In the genomic region with DNA sequence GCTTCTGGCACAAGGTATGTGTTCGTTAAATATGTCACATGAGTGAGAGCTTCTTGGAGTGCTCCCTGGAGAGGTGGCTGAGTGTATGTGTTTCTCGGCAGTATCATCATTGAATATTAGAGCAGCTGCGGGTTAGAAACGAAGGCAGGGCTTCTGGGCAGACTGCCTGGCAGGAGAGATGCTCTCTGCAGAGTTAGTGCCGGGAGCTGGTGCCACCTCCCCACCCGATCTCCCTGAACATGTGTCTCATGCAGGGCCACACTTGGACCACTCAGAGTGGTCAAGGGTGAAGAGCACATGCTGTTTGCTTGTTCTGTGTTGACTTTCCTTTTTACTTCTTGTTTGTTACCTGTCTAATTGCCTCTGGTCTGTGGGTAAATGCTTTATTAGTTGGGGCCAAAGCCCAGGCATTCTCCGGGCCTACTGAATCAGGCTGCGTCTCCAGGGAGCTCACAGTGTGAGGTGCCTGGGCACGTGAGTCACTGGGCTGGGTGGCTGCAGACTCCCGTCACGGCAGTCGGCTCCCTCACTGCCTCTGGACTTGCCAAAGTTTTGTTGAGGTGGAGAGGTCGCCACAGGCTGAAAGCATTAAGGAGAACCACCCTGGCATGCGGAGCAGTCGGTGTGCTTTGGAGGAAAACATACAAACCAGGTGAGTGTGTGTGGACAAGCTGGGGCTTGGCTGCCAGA, we compare ENCODE assay signal across 15 cellular contexts.
DNase-seq lines count a peak whose midpoint lies in the region; ATAC-seq and TF ChIP-seq lines count a peak whose summit lies in the region.
"Had no signal": no experiment of that assay in that cellular context is flagged by ENCODE, and none has a peak within 500 bp of the region (broad histone marks: within the 10 kb centered on the region; RNA-seq: fewer than 3 reads in every experiment).

No MANE protein-coding gene starts in this region.

- 79% methylated on average over 15 of the region's 15 CpGs for WGBS in hepatocyte (ENCODE audit: low lambda C conversion rate, missing lambda C conversion rate)
- 13 to 24% methylated on average over 15 of the region's 15 CpGs for WGBS in aorta, 2 donors

- in situ Hi-C loops in astrocyte of the spinal cord (cut with HindIII; ENCODE audit: low sequenced_read_pairs) = no loop called here

- peaks cover 0 to 6% (median 3%) of the 10 kb centered on the region in 7 donors for H3K9me3 Mint-ChIP-seq in CD14-positive monocyte
- H3K9me3 Mint-ChIP-seq: activated CD4-positive, alpha-beta T cell treated with anti-CD3 and anti-CD28 coated beads, Interleukin-2, amount 10 ng/mL, durations not matched to agents 7 days and 5 days; activated naive CD4-positive, alpha-beta T cell treated with anti-CD3 and anti-CD28 coated beads, Interleukin-2, amount 10 ng/mL, durations not matched to agents 7 days and 5 days had no signal

- no peak overlapping the region for H2AFZ ChIP-seq in hepatocyte

- H3K27ac ChIP-seq in hepatocyte (peak overlapping the region; percentile 25), aorta (ENCODE audit: low read depth in 1 of 2, low read length in 2 of 2) (peak overlapping the region; percentile 23 to 80)
- H3K27ac ChIP-seq: A549, SK-N-MC had no signal

- no peak overlapping the region for H3K4me3 ChIP-seq in astrocyte of the spinal cord (ENCODE audit: low read depth, low read length)
- no peak overlapping the region for H3K4me3 ChIP-seq in hepatocyte
- no peak overlapping the region for H3K4me3 ChIP-seq in aorta (ENCODE audit: low read length in 2 of 2)
- H3K4me3 ChIP-seq: A549, SK-N-MC, skin epidermis had no signal

- H3K4me2 ChIP-seq in hepatocyte = no peak overlapping the region
- H3K4me2 ChIP-seq: A549 had no signal

- H3K4me1 Mint-ChIP-seq in CD14-positive monocyte = no peaks in the 10 kb centered on the region
- H3K4me1 Mint-ChIP-seq: activated CD4-positive, alpha-beta T cell treated with anti-CD3 and anti-CD28 coated beads, Interleukin-2, amount 10 ng/mL, durations not matched to agents 7 days and 5 days; activated naive CD4-positive, alpha-beta T cell treated with anti-CD3 and anti-CD28 coated beads, Interleukin-2, amount 10 ng/mL, durations not matched to agents 7 days and 5 days had no signal

- no peaks in the 10 kb centered on the region for H4K20me1 ChIP-seq in hepatocyte (ENCODE audit: insufficient read depth, poor library complexity, severe bottlenecking)

- no peaks in the 10 kb centered on the region for H3K36me3 Mint-ChIP-seq in CD14-positive monocyte
- H3K36me3 Mint-ChIP-seq: activated naive CD4-positive, alpha-beta T cell treated with anti-CD3 and anti-CD28 coated beads, Interleukin-2, amount 10 ng/mL, durations not matched to agents 7 days and 5 days had no signal

- peaks cover 0 to 2% (median 1%) of the 10 kb centered on the region in 3 donors for H3K27me3 Mint-ChIP-seq in CD14-positive monocyte (ENCODE audit: low read depth in 3 of 3)
- H3K27me3 Mint-ChIP-seq: activated CD4-positive, alpha-beta T cell treated with anti-CD3 and anti-CD28 coated beads, Interleukin-2, amount 10 ng/mL, durations not matched to agents 7 days and 5 days; activated naive CD4-positive, alpha-beta T cell treated with anti-CD3 and anti-CD28 coated beads, Interleukin-2, amount 10 ng/mL, durations not matched to agents 7 days and 5 days had no signal

- H3K27ac Mint-ChIP-seq in CD14-positive monocyte = no peak overlapping the region
- H3K27ac Mint-ChIP-seq: activated CD4-positive, alpha-beta T cell treated with anti-CD3 and anti-CD28 coated beads, Interleukin-2, amount 10 ng/mL, durations not matched to agents 7 days and 5 days; activated naive CD4-positive, alpha-beta T cell treated with anti-CD3 and anti-CD28 coated beads, Interleukin-2, amount 10 ng/mL, durations not matched to agents 7 days and 5 days had no signal

- H3K79me2 ChIP-seq in hepatocyte = no peaks in the 10 kb centered on the region

- H3K36me3 ChIP-seq in hepatocyte (replicated peaks; ENCODE audit: insufficient read depth, low read depth) (no peaks in the 10 kb centered on the region), aorta (ENCODE audit: control insufficient read depth in 1 of 2, insufficient read depth in 2 of 2, low read length in 1 of 2) (no peaks in the 10 kb centered on the region)

- no peak for TF ChIP-seq CTCF in astrocyte of the spinal cord (IDR thresholded peaks at IDR 0.05; ENCODE audit: low read depth, low read length)
- TF ChIP-seq CTCF in hepatocyte (IDR thresholded peaks at IDR 0.05; ENCODE audit: poor library complexity) = no peak
- no peak for TF ChIP-seq CTCF in CD14-positive monocyte (IDR thresholded peaks at IDR 0.05)

- H3K4me1 ChIP-seq in hepatocyte (ENCODE audit: insufficient read depth) (no peaks in the 10 kb centered on the region), aorta (ENCODE audit: control insufficient read depth in 1 of 2, insufficient read depth in 2 of 2, low read length in 2 of 2) (peaks cover 0 to 3% of the 10 kb centered on the region in 2 donors)
- H3K4me1 ChIP-seq: A549 had no signal

- H3K27me3 ChIP-seq in hepatocyte (no peaks in the 10 kb centered on the region), aorta (ENCODE audit: control insufficient read depth in 1 of 2, insufficient read depth in 2 of 2, low read length in 1 of 2) (no peaks in the 10 kb centered on the region)

- intact Hi-C loops in aorta (cut with DNase I) = no loop called here
- intact Hi-C loops in CD14-positive monocyte (cut with micrococcal nuclease) = no loop called here

- no peaks in the 10 kb centered on the region for H3K9me2 ChIP-seq in hepatocyte (replicated peaks; ENCODE audit: insufficient read depth)

- peak; percentile 70 for ATAC-seq in aorta (ENCODE audit: low FRiP score)
- no peak for ATAC-seq in GM21381 (IDR thresholded peaks at IDR 0.05; ENCODE audit: unreplicated experiment)
- ATAC-seq: A549 had no signal

- H3K4me3 Mint-ChIP-seq in CD14-positive monocyte = no peak overlapping the region
- H3K4me3 Mint-ChIP-seq: activated CD4-positive, alpha-beta T cell treated with anti-CD3 and anti-CD28 coated beads, Interleukin-2, amount 10 ng/mL, durations not matched to agents 7 days and 5 days; activated naive CD4-positive, alpha-beta T cell treated with anti-CD3 and anti-CD28 coated beads, Interleukin-2, amount 10 ng/mL, durations not matched to agents 7 days and 5 days had no signal

- DNase-seq in NCI-H2029 (lab: John Stamatoyannopoulos, UW) = peak; percentile 11
- DNase-seq in NCI-H2029 treated with DMSO at 0.1 percent for 48 hours (lab: John Stamatoyannopoulos, UW) = no peak
- DNase-seq in astrocyte of the spinal cord (ENCODE audit: low read depth, low spot score) = peak; percentile 62
- no peak for DNase-seq in hepatocyte (ENCODE audit: low spot score)
- DNase-seq in aorta = peak; percentile 76 to 89
- no peak for DNase-seq in activated effector memory CD4-positive, alpha-beta T cell treated with anti-CD3 and anti-CD28 coated beads, Interleukin-2, amount 50 U/mL, for 16 hours
- DNase-seq in CD14-positive monocyte (ENCODE audit: low spot score) = no peak
- DNase-seq: activated CD4-positive, alpha-beta T cell treated with anti-CD3 and anti-CD28 coated beads, Interleukin-2, amount 10 ng/mL, durations not matched to agents 7 days and 5 days; activated naive CD4-positive, alpha-beta T cell treated with anti-CD3 and anti-CD28 coated beads, Interleukin-2, amount 10 ng/mL, durations not matched to agents 7 days and 5 days; effector CD8-positive, alpha-beta T cell; NCI-H226 had no signal

- no peaks in the 10 kb centered on the region for H3K9me3 ChIP-seq in hepatocyte (ENCODE audit: low read depth)
- H3K9me3 ChIP-seq in aorta (ENCODE audit: control insufficient read depth, low read length) = no peaks in the 10 kb centered on the region
- H3K9me3 ChIP-seq: A549 had no signal

Comparison
In these comparisons a context has a peak if more than half of its experiments do, and no peak if none do; other contexts are left out.
1. DNase-seq: peak in NCI-H2029 (single experiment), astrocyte of the spinal cord (single experiment) and aorta (2 of 2); none in NCI-H2029 treated with DMSO at 0.1 percent for 48 hours (single experiment), hepatocyte (single experiment), activated effector memory CD4-positive, alpha-beta T cell treated with anti-CD3 and anti-CD28 coated beads, Interleukin-2, amount 50 U/mL, for 16 hours (single experiment) and CD14-positive monocyte (single experiment).